Comparison of ENCODE assay signal across 8 cellular contexts in genomic region chr16:2048116-2048543, GRCh38. TPM values are rescaled to one million over a fixed set of nuclear protein-coding genes. Genes with fewer than 3 reads are reported as not detected.
DNase-seq lines count a peak whose midpoint lies in the region; ATAC-seq, FAIRE-seq and TF ChIP-seq lines count a peak whose summit lies in the region.

No MANE protein-coding gene starts in this region.

- H3K4me3 ChIP-seq in PC-9 (peak overlapping the region; percentile 88), epithelial cell of esophagus (ENCODE audit: low read length) (peak overlapping the region; percentile 87), pancreas (peak overlapping the region; percentile 90 to 96 (median 94))

- H3K9me2 ChIP-seq in PC-9 (ENCODE audit: insufficient read depth), result no peaks in the 10 kb centered on the region

- DNase-seq in PC-9 (no peak), epithelial cell of esophagus (ENCODE audit: low read depth) (no peak), pancreas (no peak), KBM-7 (no peak), HuH-7.5 (ENCODE audit: low spot score) (no peak)
- DNase-seq in activated CD4-positive, CD25-positive, alpha-beta regulatory T cell (lab: John Stamatoyannopoulos, UW), result no peak

- ATAC-seq in GM19351 (IDR thresholded peaks at IDR 0.05; ENCODE audit: unreplicated experiment) (peak; percentile 4), pancreas (peak; percentile 8 to 39 (median 22)), GM21447 (IDR thresholded peaks at IDR 0.05; ENCODE audit: unreplicated experiment) (no peak)

- H3K4me2 ChIP-seq in PC-9, result peak overlapping the region; percentile 94

- H3K4me1 ChIP-seq in PC-9 (replicated peaks; ENCODE audit: insufficient read depth) (peaks cover 25% of the 10 kb centered on the region), pancreas (peaks cover 0 to 13% (median 10%) of the 10 kb centered on the region in 3 donors)

- peaks cover 26% of the 10 kb centered on the region for H3K79me2 ChIP-seq in PC-9 (ENCODE audit: low read depth)

- POLR2A ChIA-PET in PC-9 (lab: Charles Lee; ENCODE audit: unreplicated experiment), result interaction anchor here (0.6 kb wide), 2 partner anchors 26 to 55 kb away, joined by 4 to 12 read pairs; no protein-coding TSS in a partner anchor

- H2AFZ ChIP-seq in PC-9, result peak overlapping the region; percentile 88

- in situ Hi-C loops in KBM-7 (cut with MboI; ENCODE audit: low pct_unique_long_range_greater_than_20kb, low sequenced_read_pairs), result no loop called here

- 1% methylated on average over 30 of the region's 30 CpGs for WGBS in pancreas, 2 donors

- H3F3A ChIP-seq in PC-9 (ENCODE audit: insufficient read depth, low read depth), result peaks cover 16% of the 10 kb centered on the region; the same call in 1 of the 2 replicates

- no peaks in the 10 kb centered on the region for H4K20me1 ChIP-seq in PC-9 (ENCODE audit: insufficient read depth)

- H3K9me3 ChIP-seq in PC-9 (ENCODE audit: insufficient read depth, low read depth) (no peaks in the 10 kb centered on the region), pancreas (no peaks in the 10 kb centered on the region)

- TF ChIP-seq CTCF in PC-9 (conservative IDR thresholded peaks at IDR 0.05) (no peak), epithelial cell of esophagus (IDR thresholded peaks at IDR 0.05; ENCODE audit: insufficient read depth, low read depth, low read length, missing control alignments) (no peak), pancreas (IDR thresholded peaks at IDR 0.05) (no peak)

- no peak for FAIRE-seq in pancreas (lab: Jason Lieb, UNC)

- H3K36me3 ChIP-seq in PC-9 (ENCODE audit: low read depth) (no peaks in the 10 kb centered on the region), pancreas (peaks cover 0 to 4% (median 0%) of the 10 kb centered on the region in 3 donors)

- H3K27ac ChIP-seq in PC-9, result no peak overlapping the region
- H3K27ac ChIP-seq in pancreas, result peak overlapping the region in 3 of 4 donors; percentile 18 to 53 (median 29)

- H3K27me3 ChIP-seq in PC-9 (ENCODE audit: insufficient read depth, low read depth), result no peaks in the 10 kb centered on the region
- H3K27me3 ChIP-seq in pancreas, result no peaks in the 10 kb centered on the region

- BruUV-seq in PC-9 (replicated peaks; lab: Mats Ljungman, UMichigan), result TSS peak; percentile 39

- intact Hi-C loops in PC-9 (cut with micrococcal nuclease; ENCODE audit: unreplicated experiment), result loop anchor here (5.0 to 10.0 kb wide), 2 partner anchors 66 to 557 kb away; partner anchors contain the start of genes GFER and NOXO1
- intact Hi-C loops in pancreas (cut with DNase I), result no loop called here

- CTCF ChIA-PET in PC-9 (lab: Charles Lee), result interaction anchor here (0.6 to 1.4 kb wide), 4 partner anchors 12 to 92 kb away, joined by 3 to 6 read pairs (median 4); no protein-coding TSS in a partner anchor

RNA-seq across cellular contexts. Expression of gene TSC2, which starts 0.3 kb away (rescaled TPM):
- total RNA-seq in PC-9 (2021), result 166 and 170 TPM in 2 replicates
- 10 to 100 TPM; 51.0 to 91.7 (median 77.6) TPM for total RNA-seq in pancreas
- 100 to 1,000 TPM; 119 to 172 TPM for polyA plus RNA-seq in pancreas

RNA-seq across cellular contexts. Expression of gene NTHL1, which starts 0.5 kb away (rescaled TPM):
- total RNA-seq in PC-9 (2021) (47.3 and 66.6 TPM in 2 replicates), pancreas (10 to 100 TPM in 1 of 6 donors, 1 to 10 TPM in 5; 5.2 to 10.4 (median 8.4) TPM)
- 10 to 100 TPM; 22.1 to 22.8 TPM for polyA plus RNA-seq in pancreas

RNA-seq across cellular contexts. Expression of gene NHERF2, which starts 21.4 kb away (rescaled TPM):
- total RNA-seq in PC-9 (2021) (104 and 144 TPM in 2 replicates), pancreas (10 to 100 TPM; 14.7 to 28.9 (median 23.0) TPM)
- polyA plus RNA-seq in pancreas, result 100 to 1,000 TPM in 1 of 2 donors, 10 to 100 TPM in 1; 60.7 to 144 TPM

RNA-seq across cellular contexts. Expression of gene NPW, which starts 28.5 kb away (rescaled TPM):
- total RNA-seq in PC-9 (2021) (4.0 and 8.1 TPM in 2 replicates), pancreas (1 to 10 TPM in 2 of 6 donors, under 1 TPM in 4; 0.43 to 1.9 (median 0.50) TPM)
- 1 to 10 TPM; 1.3 to 2.7 TPM for polyA plus RNA-seq in pancreas

RNA-seq across cellular contexts. Expression of gene ZNF598, which starts 38.5 kb away (rescaled TPM):
- total RNA-seq in PC-9 (2021) (68.4 and 72.5 TPM in 2 replicates), pancreas (10 to 100 TPM; 26.0 to 93.6 (median 42.4) TPM)
- polyA plus RNA-seq in pancreas, result 10 to 100 TPM; 71.0 to 73.5 TPM
